In the genomic region with DNA sequence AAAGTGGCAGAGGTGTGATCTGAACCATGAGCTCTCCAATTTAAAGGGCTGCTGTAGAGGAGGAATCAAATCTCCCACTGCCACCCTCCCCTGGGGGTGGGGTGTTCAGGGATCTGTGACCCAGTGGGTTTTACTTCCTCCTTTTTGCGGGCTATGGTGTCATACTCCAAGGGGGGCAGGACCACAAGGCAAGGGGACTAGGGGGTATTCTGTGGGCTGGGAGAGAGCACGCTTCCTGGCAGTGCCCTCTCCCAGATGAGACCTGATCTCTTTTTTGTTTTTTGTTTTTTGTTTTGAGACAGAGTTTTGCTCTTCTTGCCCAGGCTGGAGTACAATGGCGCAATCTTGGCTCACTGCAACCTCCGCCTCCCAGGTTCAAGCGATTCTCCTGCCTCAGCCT, we compare ENCODE assay signal across 17 cellular contexts. TPM values are rescaled to one million over a fixed set of nuclear protein-coding genes. Genes with fewer than 3 reads are reported as not detected.
DNase-seq lines count a peak whose midpoint lies in the region; ATAC-seq and TF ChIP-seq lines count a peak whose summit lies in the region.
"Had no signal": no experiment of that assay in that cellular context is flagged by ENCODE, and none has a peak within 500 bp of the region (broad histone marks: within the 10 kb centered on the region; RNA-seq: fewer than 3 reads in every experiment).

No MANE protein-coding gene starts in this region.

- TF ChIP-seq CTCF in brain microvascular endothelial cell (IDR thresholded peaks at IDR 0.05; ENCODE audit: low read depth, low read length, missing control alignments), result no peak

- peak; percentile 43 to 44 for ATAC-seq in CD4-positive, CD25-positive, alpha-beta regulatory T cell (ENCODE audit: low read depth in 2 of 2)
- ATAC-seq in GM21825 (IDR thresholded peaks at IDR 0.05; ENCODE audit: unreplicated experiment) (peak; percentile 43), HG02981 (IDR thresholded peaks at IDR 0.05; ENCODE audit: unreplicated experiment) (no peak)
- ATAC-seq: Panc1 had no signal

- DNase-seq in CD4-positive, CD25-positive, alpha-beta regulatory T cell, result no peak
- peak; percentile 47 for DNase-seq in SIG-M5 (lab: John Stamatoyannopoulos, UW)
- peak; percentile 32 for DNase-seq in midbrain (lab: John Stamatoyannopoulos, UW)
- DNase-seq in HPDE6-E6E7 (ENCODE audit: extremely low spot score), result no peak
- DNase-seq in brain microvascular endothelial cell, result no peak
- DNase-seq in NCI-H69 (lab: John Stamatoyannopoulos, UW), result no peak
- DNase-seq: activated T-cell treated with anti-CD3 and anti-CD28 coated beads, Interleukin-2, amount 50 U/mL, for 1 hour; BE2C; dorsolateral prefrontal cortex; foreskin melanocyte; IMR-90; NCI-H2081; stimulated activated CD4-positive, alpha-beta T cell treated with anti-CD3 and anti-CD28 coated beads, Interleukin-12 subunit alpha, Interleukin-12 subunit beta, amount 100 ng/mL, for 4 hours had no signal

- H3K27me3 Mint-ChIP-seq in CD4-positive, CD25-positive, alpha-beta regulatory T cell, result no peaks in the 10 kb centered on the region

- H3K4me1 ChIP-seq in CD4-positive, CD25-positive, alpha-beta regulatory T cell (ENCODE audit: control insufficient read depth, insufficient read depth, low read length, poor library complexity, severe bottlenecking), result no peaks in the 10 kb centered on the region
- H3K4me1 ChIP-seq: BE2C had no signal

- H3K27ac Mint-ChIP-seq in CD4-positive, CD25-positive, alpha-beta regulatory T cell, result no peak overlapping the region

- H3K36me3 ChIP-seq in CD4-positive, CD25-positive, alpha-beta regulatory T cell (ENCODE audit: control insufficient read depth, insufficient read depth, low read length), result no peaks in the 10 kb centered on the region
- H3K36me3 ChIP-seq in brain microvascular endothelial cell (replicated peaks), result no peaks in the 10 kb centered on the region
- H3K36me3 ChIP-seq: BE2C, neutrophil had no signal

- no peak overlapping the region for H3K27ac ChIP-seq in CD4-positive, CD25-positive, alpha-beta regulatory T cell (ENCODE audit: insufficient read depth, low read length, poor library complexity, severe bottlenecking)
- no peak overlapping the region for H3K27ac ChIP-seq in brain microvascular endothelial cell
- H3K27ac ChIP-seq: neutrophil had no signal

- in situ Hi-C loops in brain microvascular endothelial cell (cut with HindIII; ENCODE audit: low pct_ligation_motif_present, low sequenced_read_pairs), result no loop called here

- no peaks in the 10 kb centered on the region for H3K9me3 ChIP-seq in CD4-positive, CD25-positive, alpha-beta regulatory T cell (ENCODE audit: control insufficient read depth in 2 of 2, low read length in 2 of 2)
- H3K9me3 ChIP-seq: BE2C, neutrophil had no signal

- H3K4me3 Mint-ChIP-seq in CD4-positive, CD25-positive, alpha-beta regulatory T cell, result no peak overlapping the region

- H3K27me3 ChIP-seq in CD4-positive, CD25-positive, alpha-beta regulatory T cell (ENCODE audit: control insufficient read depth, insufficient read depth, low read length), result no peaks in the 10 kb centered on the region
- no peaks in the 10 kb centered on the region for H3K27me3 ChIP-seq in brain microvascular endothelial cell (replicated peaks)
- H3K27me3 ChIP-seq: BE2C, dorsolateral prefrontal cortex, neutrophil had no signal

- H3K4me3 ChIP-seq in CD4-positive, CD25-positive, alpha-beta regulatory T cell (ENCODE audit: low read depth, low read length), result no peak overlapping the region
- no peak overlapping the region for H3K4me3 ChIP-seq in brain microvascular endothelial cell (ENCODE audit: low read depth, low read length)
- H3K4me3 ChIP-seq: dorsolateral prefrontal cortex had no signal

- no peaks in the 10 kb centered on the region for H3K9me3 Mint-ChIP-seq in CD4-positive, CD25-positive, alpha-beta regulatory T cell

- H3K36me3 Mint-ChIP-seq in CD4-positive, CD25-positive, alpha-beta regulatory T cell, result peaks cover 20% of the 10 kb centered on the region

- H3K4me1 Mint-ChIP-seq in CD4-positive, CD25-positive, alpha-beta regulatory T cell, result peaks cover 0 to 21% (median 15%) of the 10 kb centered on the region in 4 donors

RNA-seq across cellular contexts. Expression of a gene that starts 10.3 kb away (rescaled TPM):
- 73.7 TPM for total RNA-seq in CD4-positive, CD25-positive, alpha-beta regulatory T cell
- 10 to 100 TPM; 49.2 to 60.8 (median 50.0) TPM for polyA plus RNA-seq in CD4-positive, CD25-positive, alpha-beta regulatory T cell

RNA-seq across cellular contexts. Expression of a gene that starts 10.6 kb away (rescaled TPM):
- total RNA-seq in CD4-positive, CD25-positive, alpha-beta regulatory T cell, result 12.4 TPM
- 1 to 10 TPM; 5.9 to 8.3 (median 6.7) TPM for polyA plus RNA-seq in CD4-positive, CD25-positive, alpha-beta regulatory T cell

RNA-seq across cellular contexts. Expression of a gene that starts 31.2 kb away (rescaled TPM):
- total RNA-seq in CD4-positive, CD25-positive, alpha-beta regulatory T cell, result not detected
- polyA plus RNA-seq in CD4-positive, CD25-positive, alpha-beta regulatory T cell, result not detected

RNA-seq across cellular contexts. Expression of a gene that starts 54.4 kb away (rescaled TPM):
- 1.3 TPM for total RNA-seq in CD4-positive, CD25-positive, alpha-beta regulatory T cell
- under 1 TPM in 3 of 4 donors, not detected in 1; 0.08 to 0.55 (median 0.22) TPM for polyA plus RNA-seq in CD4-positive, CD25-positive, alpha-beta regulatory T cell

Comparison
In these comparisons a context has a peak if more than half of its experiments do, and no peak if none do; other contexts are left out.
1. DNase-seq: peak in SIG-M5 (single experiment) and midbrain (single experiment); none in CD4-positive, CD25-positive, alpha-beta regulatory T cell (0 of 3), HPDE6-E6E7 (single experiment), brain microvascular endothelial cell (single experiment) and NCI-H69 (single experiment).